ENCODE assay signal across 1 cellular context in genomic region chrX:39440734-39441305, GRCh38.
TF ChIP-seq lines count a peak whose summit lies in the region.

No MANE protein-coding gene starts in this region.

TF ChIP-seq in GM12878, 131 proteins besides CTCF, POLR2A, EP300 and RAD21 (continued from another document):
- TF ChIP-seq ELK1 (IDR thresholded peaks at IDR 0.05; ENCODE audit: low read depth, low read length) (no peak), BHLHE40 (IDR thresholded peaks at IDR 0.05; ENCODE audit: borderline replicate concordance in 1 of 2, low read depth in 2 of 2, low read length in 1 of 2) (no peak), SUPT20H (IDR thresholded peaks at IDR 0.05; ENCODE audit: borderline replicate concordance, control insufficient read depth, low read depth, low read length) (no peak), TCF7 (IDR thresholded peaks at IDR 0.05; ENCODE audit: borderline replicate concordance) (no peak), ATF7 (IDR thresholded peaks at IDR 0.05; ENCODE audit: low read depth) (no peak), WRNIP1 (IDR thresholded peaks at IDR 0.05; ENCODE audit: borderline replicate concordance, low read depth, low read length) (no peak), TBL1XR1 (IDR thresholded peaks at IDR 0.05; ENCODE audit: low read depth, low read length) (no peak), JUNB (IDR thresholded peaks at IDR 0.05) (no peak), SMAD1 (IDR thresholded peaks at IDR 0.05; ENCODE audit: low read depth, partially characterized antibody) (no peak), BMI1 (IDR thresholded peaks at IDR 0.05; ENCODE audit: borderline replicate concordance) (no peak), KDM1A (IDR thresholded peaks at IDR 0.05; ENCODE audit: borderline replicate concordance) (no peak), MEF2B (IDR thresholded peaks at IDR 0.05; ENCODE audit: partially characterized antibody, poor library complexity, severe bottlenecking) (no peak), SMAD5 (IDR thresholded peaks at IDR 0.05; ENCODE audit: low read depth) (no peak)
- TF ChIP-seq, protein P1, sequence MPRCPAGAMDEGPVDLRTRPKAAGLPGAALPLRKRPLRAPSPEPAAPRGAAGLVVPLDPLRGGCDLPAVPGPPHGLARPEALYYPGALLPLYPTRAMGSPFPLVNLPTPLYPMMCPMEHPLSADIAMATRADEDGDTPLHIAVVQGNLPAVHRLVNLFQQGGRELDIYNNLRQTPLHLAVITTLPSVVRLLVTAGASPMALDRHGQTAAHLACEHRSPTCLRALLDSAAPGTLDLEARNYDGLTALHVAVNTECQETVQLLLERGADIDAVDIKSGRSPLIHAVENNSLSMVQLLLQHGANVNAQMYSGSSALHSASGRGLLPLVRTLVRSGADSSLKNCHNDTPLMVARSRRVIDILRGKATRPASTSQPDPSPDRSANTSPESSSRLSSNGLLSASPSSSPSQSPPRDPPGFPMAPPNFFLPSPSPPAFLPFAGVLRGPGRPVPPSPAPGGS (IDR thresholded peaks at IDR 0.05; ENCODE audit: borderline replicate concordance, insufficient read depth, low read depth, low read length, poor library complexity, severe bottlenecking): no peak
